Comparison of ENCODE assay signal across 11 cellular contexts in genomic region chr4:48943387-48943786, GRCh38. TPM values are rescaled to one million over a fixed set of nuclear protein-coding genes. Genes with fewer than 3 reads are reported as not detected.
DNase-seq lines count a peak whose midpoint lies in the region; ATAC-seq and TF ChIP-seq lines count a peak whose summit lies in the region.
"Had no signal": no experiment of that assay in that cellular context is flagged by ENCODE, and none has a peak within 500 bp of the region (broad histone marks: within the 10 kb centered on the region; RNA-seq: fewer than 3 reads in every experiment).

No MANE protein-coding gene starts in this region.

- H4K20me1 ChIP-seq in DND-41 (ENCODE audit: insufficient read depth, low read length): no peaks in the 10 kb centered on the region

- no peak for ATAC-seq in DND-41 (ENCODE audit: insufficient read depth, low read depth)
- peak; percentile 62 for ATAC-seq in left lobe of liver
- no peak for ATAC-seq in HG03159 (IDR thresholded peaks at IDR 0.05; ENCODE audit: unreplicated experiment)
- ATAC-seq: gastroesophageal sphincter had no signal

- H2AFZ ChIP-seq in DND-41 (ENCODE audit: low read depth, low read length): no peak overlapping the region

- H3K4me1 ChIP-seq in DND-41 (ENCODE audit: insufficient read depth, low read length): no peaks in the 10 kb centered on the region
- H3K4me1 ChIP-seq: gastroesophageal sphincter, tibial nerve had no signal

- peaks cover 6% of the 10 kb centered on the region for H3K27me3 ChIP-seq in DND-41 (ENCODE audit: insufficient read depth, low read length, poor library complexity)
- H3K27me3 ChIP-seq: gastroesophageal sphincter, tibial nerve had no signal

- no peaks in the 10 kb centered on the region for H3K36me3 ChIP-seq in DND-41 (ENCODE audit: insufficient read depth, low read length)
- H3K36me3 ChIP-seq: gastroesophageal sphincter, tibial nerve had no signal

- H3K4me2 ChIP-seq in DND-41 (ENCODE audit: insufficient read depth, low read length): no peak overlapping the region

- DNase-seq in DND-41 (no peak), HT-29 (ENCODE audit: low spot score) (peak; percentile 84), SW 1271 (lab: John Stamatoyannopoulos, UW) (peak; percentile 20 to 26), left lobe of liver (ENCODE audit: low spot score) (no peak), amygdala (lab: John Stamatoyannopoulos, UW) (no peak), NCI-H1436 treated with DMSO at 0.1 percent for 48 hours (lab: John Stamatoyannopoulos, UW) (no peak)
- no peak for DNase-seq in activated CD4-positive, alpha-beta T cell treated with anti-CD3 and anti-CD28 coated beads, Interleukin-2, amount 50 U/mL, for 1 hour
- DNase-seq: activated CD4-positive, CD25-positive, alpha-beta regulatory T cell treated with anti-CD3 and anti-CD28 coated beads, Interleukin-2, amount 50 U/mL, for 72 hours had no signal

- no peaks in the 10 kb centered on the region for H3K79me2 ChIP-seq in DND-41 (ENCODE audit: insufficient read depth, low read length)

- no peak overlapping the region for H3K27ac ChIP-seq in DND-41 (ENCODE audit: low read length)
- H3K27ac ChIP-seq: gastroesophageal sphincter, tibial nerve had no signal

- no peak overlapping the region for H3K9ac ChIP-seq in DND-41 (ENCODE audit: low read depth, low read length)

- no peaks in the 10 kb centered on the region for H3K9me3 ChIP-seq in DND-41 (ENCODE audit: insufficient read depth, low read length, severe bottlenecking)

- H3K4me3 ChIP-seq in DND-41 (ENCODE audit: low read depth in 1 of 2, low read length in 2 of 2): no peak overlapping the region
- H3K4me3 ChIP-seq: gastroesophageal sphincter, tibial nerve had no signal

- peak; percentile 32 for TF ChIP-seq CTCF in DND-41 (IDR thresholded peaks at IDR 0.05; ENCODE audit: borderline replicate concordance, extremely low read depth, low read length, poor library complexity, severe bottlenecking)

RNA-seq across cellular contexts. Expression of gene OCIAD2, which starts 36.8 kb away (rescaled TPM):
- 204 TPM in 2 replicates for total RNA-seq in HT-29 (2014; rRNA removed; shearing (Covaris generic))
- total RNA-seq in left lobe of liver: 58.0 TPM

RNA-seq across cellular contexts. Expression of gene CWH43, which starts 42.7 kb away (rescaled TPM):
- total RNA-seq in HT-29 (2014; rRNA removed; shearing (Covaris generic)): not detected in 2 replicates
- not detected for total RNA-seq in left lobe of liver
- total RNA-seq: tibial nerve had no signal

Comparison
In these comparisons a context has a peak if more than half of its experiments do, and no peak if none do; other contexts are left out.
1. DNase-seq: peak in HT-29 (single experiment) and SW 1271 (2 of 2); none in DND-41 (single experiment), left lobe of liver (single experiment), amygdala (0 of 56), activated CD4-positive, alpha-beta T cell treated with anti-CD3 and anti-CD28 coated beads, Interleukin-2, amount 50 U/mL, for 1 hour (single experiment) and NCI-H1436 treated with DMSO at 0.1 percent for 48 hours (single experiment).